Comparison of ENCODE assay signal across 1 cellular context in the genomic region with DNA sequence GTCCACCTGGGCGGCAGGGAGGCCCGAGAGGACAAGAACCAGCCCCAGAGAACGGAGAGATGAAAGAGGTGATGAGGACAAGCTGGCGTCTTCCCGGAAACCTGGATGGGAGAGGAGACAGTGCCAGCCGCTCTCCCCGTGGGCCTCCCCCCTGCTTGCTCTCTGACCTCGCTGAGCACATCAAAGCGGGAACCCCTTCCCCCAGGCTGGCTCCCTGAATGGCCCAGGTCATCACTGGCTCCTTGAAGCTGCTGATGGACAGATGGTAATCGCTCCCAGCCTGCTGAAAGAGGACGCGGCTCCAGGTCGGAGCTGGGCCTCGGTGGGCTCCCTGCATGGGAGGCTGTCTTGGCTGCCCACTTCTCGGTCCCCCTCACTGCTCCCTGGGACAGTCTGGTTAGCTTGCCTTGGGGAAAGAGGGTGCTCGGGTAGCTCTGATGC.
TF ChIP-seq lines count a peak whose summit lies in the region.

No MANE protein-coding gene starts in this region.

TF ChIP-seq in HepG2, 621 proteins besides CTCF, POLR2A, EP300 and RAD21 (continued from another document and continues in another):
- peak; percentile 37; the same call in 1 of the 2 replicates for TF ChIP-seq THAP11 (CRISPR knock-in tag; IDR thresholded peaks at IDR 0.05)
- TF ChIP-seq, protein P1, sequence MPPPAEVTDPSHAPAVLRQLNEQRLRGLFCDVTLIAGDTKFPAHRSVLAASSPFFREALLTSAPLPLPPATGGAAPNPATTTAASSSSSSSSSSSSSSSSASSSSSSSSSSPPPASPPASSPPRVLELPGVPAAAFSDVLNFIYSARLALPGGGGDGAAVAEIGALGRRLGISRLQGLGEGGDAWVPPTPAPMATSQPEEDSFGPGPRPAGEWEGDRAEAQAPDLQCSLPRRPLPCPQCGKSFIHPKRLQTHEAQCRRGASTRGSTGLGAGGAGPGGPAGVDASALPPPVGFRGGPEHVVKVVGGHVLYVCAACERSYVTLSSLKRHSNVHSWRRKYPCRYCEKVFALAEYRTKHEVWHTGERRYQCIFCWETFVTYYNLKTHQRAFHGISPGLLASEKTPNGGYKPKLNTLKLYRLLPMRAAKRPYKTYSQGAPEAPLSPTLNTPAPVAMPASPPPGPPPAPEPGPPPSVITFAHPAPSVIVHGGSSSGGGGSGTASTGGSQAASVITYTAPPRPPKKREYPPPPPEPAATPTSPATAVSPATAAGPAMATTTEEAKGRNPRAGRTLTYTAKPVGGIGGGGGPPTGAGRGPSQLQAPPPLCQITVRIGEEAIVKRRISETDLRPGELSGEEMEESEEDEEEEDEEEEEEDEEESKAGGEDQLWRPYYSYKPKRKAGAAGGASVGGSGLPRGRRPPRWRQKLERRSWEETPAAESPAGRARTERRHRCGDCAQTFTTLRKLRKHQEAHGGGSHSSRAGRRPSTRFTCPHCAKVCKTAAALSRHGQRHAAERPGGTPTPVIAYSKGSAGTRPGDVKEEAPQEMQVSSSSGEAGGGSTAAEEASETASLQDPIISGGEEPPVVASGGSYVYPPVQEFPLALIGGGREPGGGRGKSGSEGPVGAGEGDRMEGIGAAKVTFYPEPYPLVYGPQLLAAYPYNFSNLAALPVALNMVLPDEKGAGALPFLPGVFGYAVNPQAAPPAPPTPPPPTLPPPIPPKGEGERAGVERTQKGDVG (CRISPR knock-in tag; IDR thresholded peaks at IDR 0.05; ENCODE audit: borderline replicate concordance), result peak; percentile 88; the same call in 1 of the 2 replicates
- no peak for TF ChIP-seq ZNF766 (CRISPR knock-in tag; IDR thresholded peaks at IDR 0.05; ENCODE audit: borderline replicate concordance)
- TF ChIP-seq TRIM24 (CRISPR knock-in tag; IDR thresholded peaks at IDR 0.05), result no peak
- TF ChIP-seq, protein P2, sequence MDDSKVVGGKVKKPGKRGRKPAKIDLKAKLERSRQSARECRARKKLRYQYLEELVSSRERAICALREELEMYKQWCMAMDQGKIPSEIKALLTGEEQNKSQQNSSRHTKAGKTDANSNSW (CRISPR knock-in tag; IDR thresholded peaks at IDR 0.05; ENCODE audit: borderline replicate concordance), result no peak
- TF ChIP-seq NFIC (IDR thresholded peaks at IDR 0.05; ENCODE audit: low read length), result no peak
- TF ChIP-seq NCOR1 (IDR thresholded peaks at IDR 0.05; ENCODE audit: borderline replicate concordance, low read length), result peak; percentile 40; the same call in 1 of the 2 replicates
- no peak for TF ChIP-seq SP1 (IDR thresholded peaks at IDR 0.05)
- no peak for TF ChIP-seq SP1 (CRISPR knock-in tag; IDR thresholded peaks at IDR 0.05)
- no peak for TF ChIP-seq FOXA1 (IDR thresholded peaks at IDR 0.05)
- TF ChIP-seq FOXA1 (CRISPR knock-in tag; IDR thresholded peaks at IDR 0.05), result peak; percentile 23; the same call in 1 of the 2 replicates
- TF ChIP-seq ZNF737 (CRISPR knock-in tag; IDR thresholded peaks at IDR 0.05; ENCODE audit: borderline replicate concordance), result no peak
- no peak for TF ChIP-seq ATAD3A (CRISPR knock-in tag; IDR thresholded peaks at IDR 0.05)
- TF ChIP-seq, protein P3, sequence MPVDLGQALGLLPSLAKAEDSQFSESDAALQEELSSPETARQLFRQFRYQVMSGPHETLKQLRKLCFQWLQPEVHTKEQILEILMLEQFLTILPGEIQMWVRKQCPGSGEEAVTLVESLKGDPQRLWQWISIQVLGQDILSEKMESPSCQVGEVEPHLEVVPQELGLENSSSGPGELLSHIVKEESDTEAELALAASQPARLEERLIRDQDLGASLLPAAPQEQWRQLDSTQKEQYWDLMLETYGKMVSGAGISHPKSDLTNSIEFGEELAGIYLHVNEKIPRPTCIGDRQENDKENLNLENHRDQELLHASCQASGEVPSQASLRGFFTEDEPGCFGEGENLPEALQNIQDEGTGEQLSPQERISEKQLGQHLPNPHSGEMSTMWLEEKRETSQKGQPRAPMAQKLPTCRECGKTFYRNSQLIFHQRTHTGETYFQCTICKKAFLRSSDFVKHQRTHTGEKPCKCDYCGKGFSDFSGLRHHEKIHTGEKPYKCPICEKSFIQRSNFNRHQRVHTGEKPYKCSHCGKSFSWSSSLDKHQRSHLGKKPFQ (CRISPR knock-in tag; IDR thresholded peaks at IDR 0.05; ENCODE audit: insufficient replicate concordance), result no peak
- TF ChIP-seq DNMT1 (CRISPR knock-in tag; IDR thresholded peaks at IDR 0.05), result 0 out of 2 replicates have a peak, but pooled peaks have one; percentile 40
- TF ChIP-seq ZNF788 (CRISPR knock-in tag; IDR thresholded peaks at IDR 0.05; ENCODE audit: borderline replicate concordance), result 0 out of 2 replicates have a peak, but pooled peaks have one; percentile 67
- peak; percentile 58; the same call in 1 of the 2 replicates for TF ChIP-seq SALL1 (CRISPR knock-in tag; IDR thresholded peaks at IDR 0.05)
- no peak for TF ChIP-seq ATF1 (CRISPR knock-in tag; IDR thresholded peaks at IDR 0.05)
- no peak for TF ChIP-seq ZNF30 (CRISPR knock-in tag; IDR thresholded peaks at IDR 0.05)
- no peak for TF ChIP-seq HNRNPH1 (optimal IDR thresholded peaks at IDR 0.05; ENCODE audit: low read depth, low read length)
- TF ChIP-seq, protein P4, sequence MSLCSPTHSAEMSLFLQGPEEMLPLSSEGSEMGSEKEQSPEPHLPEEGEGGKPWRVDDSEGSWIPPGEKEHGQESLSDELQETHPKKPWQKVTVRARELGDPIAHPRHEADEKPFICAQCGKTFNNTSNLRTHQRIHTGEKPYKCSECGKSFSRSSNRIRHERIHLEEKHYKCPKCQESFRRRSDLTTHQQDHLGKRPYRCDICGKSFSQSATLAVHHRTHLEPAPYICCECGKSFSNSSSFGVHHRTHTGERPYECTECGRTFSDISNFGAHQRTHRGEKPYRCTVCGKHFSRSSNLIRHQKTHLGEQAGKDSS (CRISPR knock-in tag; IDR thresholded peaks at IDR 0.05; ENCODE audit: borderline replicate concordance, low read depth), result no peak
- TF ChIP-seq ZNF761 (CRISPR knock-in tag; conservative IDR thresholded peaks at IDR 0.05), result no peak
- TF ChIP-seq, protein P5, sequence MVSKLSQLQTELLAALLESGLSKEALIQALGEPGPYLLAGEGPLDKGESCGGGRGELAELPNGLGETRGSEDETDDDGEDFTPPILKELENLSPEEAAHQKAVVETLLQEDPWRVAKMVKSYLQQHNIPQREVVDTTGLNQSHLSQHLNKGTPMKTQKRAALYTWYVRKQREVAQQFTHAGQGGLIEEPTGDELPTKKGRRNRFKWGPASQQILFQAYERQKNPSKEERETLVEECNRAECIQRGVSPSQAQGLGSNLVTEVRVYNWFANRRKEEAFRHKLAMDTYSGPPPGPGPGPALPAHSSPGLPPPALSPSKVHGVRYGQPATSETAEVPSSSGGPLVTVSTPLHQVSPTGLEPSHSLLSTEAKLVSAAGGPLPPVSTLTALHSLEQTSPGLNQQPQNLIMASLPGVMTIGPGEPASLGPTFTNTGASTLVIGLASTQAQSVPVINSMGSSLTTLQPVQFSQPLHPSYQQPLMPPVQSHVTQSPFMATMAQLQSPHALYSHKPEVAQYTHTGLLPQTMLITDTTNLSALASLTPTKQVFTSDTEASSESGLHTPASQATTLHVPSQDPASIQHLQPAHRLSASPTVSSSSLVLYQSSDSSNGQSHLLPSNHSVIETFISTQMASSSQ (IDR thresholded peaks at IDR 0.05; ENCODE audit: low read depth), result no peak
- TF ChIP-seq, protein P5 (CRISPR knock-in tag; IDR thresholded peaks at IDR 0.05; ENCODE audit: borderline replicate concordance), result peak; percentile 90
- peak; percentile 58; the same call in 1 of the 2 replicates for TF ChIP-seq HDAC2 (CRISPR knock-in tag; IDR thresholded peaks at IDR 0.05)
- TF ChIP-seq RARA (CRISPR knock-in tag; IDR thresholded peaks at IDR 0.05), result peak; percentile 85
- TF ChIP-seq, protein P6, sequence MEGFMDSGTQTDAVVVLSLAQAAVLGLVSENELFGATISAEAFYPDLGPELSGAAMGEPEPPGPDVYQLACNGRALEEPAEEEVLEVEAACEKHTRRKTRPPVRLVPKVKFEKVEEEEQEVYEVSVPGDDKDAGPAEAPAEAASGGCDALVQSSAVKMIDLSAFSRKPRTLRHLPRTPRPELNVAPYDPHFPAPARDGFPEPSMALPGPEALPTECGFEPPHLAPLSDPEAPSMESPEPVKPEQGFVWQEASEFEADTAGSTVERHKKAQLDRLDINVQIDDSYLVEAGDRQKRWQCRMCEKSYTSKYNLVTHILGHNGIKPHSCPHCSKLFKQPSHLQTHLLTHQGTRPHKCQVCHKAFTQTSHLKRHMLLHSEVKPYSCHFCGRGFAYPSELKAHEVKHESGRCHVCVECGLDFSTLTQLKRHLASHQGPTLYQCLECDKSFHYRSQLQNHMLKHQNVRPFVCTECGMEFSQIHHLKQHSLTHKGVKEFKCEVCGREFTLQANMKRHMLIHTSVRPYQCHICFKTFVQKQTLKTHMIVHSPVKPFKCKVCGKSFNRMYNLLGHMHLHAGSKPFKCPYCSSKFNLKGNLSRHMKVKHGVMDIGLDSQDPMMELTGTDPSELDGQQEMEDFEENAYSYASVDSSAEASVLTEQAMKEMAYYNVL (CRISPR knock-in tag; IDR thresholded peaks at IDR 0.05; ENCODE audit: borderline replicate concordance), result peak; percentile 80
- TF ChIP-seq MED8 (CRISPR knock-in tag; IDR thresholded peaks at IDR 0.05; ENCODE audit: insufficient replicate concordance), result peak; percentile 74
- TF ChIP-seq ZNF724P (CRISPR knock-in tag; IDR thresholded peaks at IDR 0.05; ENCODE audit: borderline replicate concordance), result no peak
- 0 out of 2 replicates have a peak, but pooled peaks have one; percentile 35 for TF ChIP-seq KAT8 (CRISPR knock-in tag; IDR thresholded peaks at IDR 0.05)
- peak; percentile 58; the same call in 1 of the 2 replicates for TF ChIP-seq ZBTB7A (CRISPR knock-in tag; IDR thresholded peaks at IDR 0.05)
- no peak for TF ChIP-seq KLF6 (CRISPR knock-in tag; IDR thresholded peaks at IDR 0.05)
- TF ChIP-seq RBM39 (IDR thresholded peaks at IDR 0.05; ENCODE audit: low read depth, low read length, poor library complexity, severe bottlenecking), result peak; percentile 67
- TF ChIP-seq NFYB (CRISPR knock-in tag; IDR thresholded peaks at IDR 0.05), result no peak
- TF ChIP-seq SMAD9 (CRISPR knock-in tag; IDR thresholded peaks at IDR 0.05), result no peak
- TF ChIP-seq MIXL1 (CRISPR knock-in tag; IDR thresholded peaks at IDR 0.05), result 0 out of 2 replicates have a peak, but pooled peaks have one; percentile 13
- TF ChIP-seq CREM (IDR thresholded peaks at IDR 0.05), result peak; percentile 70; the same call in 1 of the 2 replicates
- no peak for TF ChIP-seq CREM (CRISPR knock-in tag; IDR thresholded peaks at IDR 0.05)
- no peak for TF ChIP-seq ZNF776 (CRISPR knock-in tag; IDR thresholded peaks at IDR 0.05)
- TF ChIP-seq, protein P7, sequence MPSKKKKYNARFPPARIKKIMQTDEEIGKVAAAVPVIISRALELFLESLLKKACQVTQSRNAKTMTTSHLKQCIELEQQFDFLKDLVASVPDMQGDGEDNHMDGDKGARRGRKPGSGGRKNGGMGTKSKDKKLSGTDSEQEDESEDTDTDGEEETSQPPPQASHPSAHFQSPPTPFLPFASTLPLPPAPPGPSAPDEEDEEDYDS (CRISPR knock-in tag; IDR thresholded peaks at IDR 0.05), result no peak
- no peak for TF ChIP-seq PAWR (CRISPR knock-in tag; IDR thresholded peaks at IDR 0.05; ENCODE audit: borderline replicate concordance)
- peak; percentile 68 for TF ChIP-seq FOSL2 (CRISPR knock-in tag; IDR thresholded peaks at IDR 0.05)
- TF ChIP-seq SMARCC2 (IDR thresholded peaks at IDR 0.05), result no peak
- TF ChIP-seq, protein P8, sequence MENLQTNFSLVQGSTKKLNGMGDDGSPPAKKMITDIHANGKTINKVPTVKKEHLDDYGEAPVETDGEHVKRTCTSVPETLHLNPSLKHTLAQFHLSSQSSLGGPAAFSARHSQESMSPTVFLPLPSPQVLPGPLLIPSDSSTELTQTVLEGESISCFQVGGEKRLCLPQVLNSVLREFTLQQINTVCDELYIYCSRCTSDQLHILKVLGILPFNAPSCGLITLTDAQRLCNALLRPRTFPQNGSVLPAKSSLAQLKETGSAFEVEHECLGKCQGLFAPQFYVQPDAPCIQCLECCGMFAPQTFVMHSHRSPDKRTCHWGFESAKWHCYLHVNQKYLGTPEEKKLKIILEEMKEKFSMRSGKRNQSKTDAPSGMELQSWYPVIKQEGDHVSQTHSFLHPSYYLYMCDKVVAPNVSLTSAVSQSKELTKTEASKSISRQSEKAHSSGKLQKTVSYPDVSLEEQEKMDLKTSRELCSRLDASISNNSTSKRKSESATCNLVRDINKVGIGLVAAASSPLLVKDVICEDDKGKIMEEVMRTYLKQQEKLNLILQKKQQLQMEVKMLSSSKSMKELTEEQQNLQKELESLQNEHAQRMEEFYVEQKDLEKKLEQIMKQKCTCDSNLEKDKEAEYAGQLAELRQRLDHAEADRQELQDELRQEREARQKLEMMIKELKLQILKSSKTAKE (CRISPR knock-in tag; IDR thresholded peaks at IDR 0.05; ENCODE audit: borderline replicate concordance), result peak; percentile 72; the same call in 1 of the 2 replicates
- no peak for TF ChIP-seq NFE2L1 (CRISPR knock-in tag; IDR thresholded peaks at IDR 0.05; ENCODE audit: borderline replicate concordance)
- no peak for TF ChIP-seq ZNF333 (CRISPR knock-in tag; IDR thresholded peaks at IDR 0.05; ENCODE audit: borderline replicate concordance)
- peak; percentile 93 for TF ChIP-seq TCF7 (IDR thresholded peaks at IDR 0.05; ENCODE audit: low read depth)
- TF ChIP-seq, protein P9, sequence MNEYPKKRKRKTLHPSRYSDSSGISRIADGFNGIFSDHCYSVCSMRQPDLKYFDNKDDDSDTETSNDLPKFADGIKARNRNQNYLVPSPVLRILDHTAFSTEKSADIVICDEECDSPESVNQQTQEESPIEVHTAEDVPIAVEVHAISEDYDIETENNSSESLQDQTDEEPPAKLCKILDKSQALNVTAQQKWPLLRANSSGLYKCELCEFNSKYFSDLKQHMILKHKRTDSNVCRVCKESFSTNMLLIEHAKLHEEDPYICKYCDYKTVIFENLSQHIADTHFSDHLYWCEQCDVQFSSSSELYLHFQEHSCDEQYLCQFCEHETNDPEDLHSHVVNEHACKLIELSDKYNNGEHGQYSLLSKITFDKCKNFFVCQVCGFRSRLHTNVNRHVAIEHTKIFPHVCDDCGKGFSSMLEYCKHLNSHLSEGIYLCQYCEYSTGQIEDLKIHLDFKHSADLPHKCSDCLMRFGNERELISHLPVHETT (CRISPR knock-in tag; conservative IDR thresholded peaks at IDR 0.05), result no peak
